In genomic region chr1:25033828-25034451, GRCh38 we compare ENCODE assay signal across 1 cellular context.
TF ChIP-seq lines count a peak whose summit lies in the region.

No MANE protein-coding gene starts in this region.

TF ChIP-seq in SK-N-SH, 30 proteins besides CTCF, POLR2A, EP300 and RAD21 (continued from another document):
- TF ChIP-seq IRF3 (IDR thresholded peaks at IDR 0.05; ENCODE audit: low read depth, low read length) (no peak), TCF12 (IDR thresholded peaks at IDR 0.05) (no peak), EZH2phosphoT487 (IDR thresholded peaks at IDR 0.05; ENCODE audit: borderline replicate concordance, low read depth) (no peak), CHD2 (IDR thresholded peaks at IDR 0.05; ENCODE audit: low read length, partially characterized antibody) (no peak), POLR2AphosphoS5 (IDR thresholded peaks at IDR 0.05; ENCODE audit: low read depth, low read length) (no peak)
